In the genomic region with DNA sequence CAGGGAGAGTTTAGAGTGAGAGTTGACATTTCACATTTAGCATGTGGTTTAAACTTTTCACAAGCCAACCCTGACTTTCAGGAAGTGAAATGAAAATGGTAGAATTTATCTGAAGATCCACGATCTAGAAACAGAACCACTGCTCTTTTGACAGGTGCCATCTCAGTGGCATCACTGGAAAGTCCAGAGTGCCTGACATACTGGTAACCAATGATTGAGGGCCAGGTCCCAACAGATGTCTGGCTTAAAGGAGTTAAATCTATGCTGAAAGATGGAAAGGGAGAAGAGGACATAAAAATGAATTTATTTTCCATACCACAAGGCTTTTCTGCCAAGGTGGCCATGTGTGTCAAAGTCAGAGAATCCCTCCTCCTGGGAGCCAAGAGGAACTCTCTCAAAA, we compare ENCODE assay signal across 24 cellular contexts. TPM values are rescaled to one million over a fixed set of nuclear protein-coding genes. Genes with fewer than 3 reads are reported as not detected.
A peak's percentile ranks its signal among the peaks of the same experiment; 100 is the strongest.
DNase-seq lines count a peak whose midpoint lies in the region; ATAC-seq and TF ChIP-seq lines count a peak whose summit lies in the region.
"Had no signal": no experiment of that assay in that cellular context is flagged by ENCODE, and none has a peak within 500 bp of the region (broad histone marks: within the 10 kb centered on the region; RNA-seq: fewer than 3 reads in every experiment).

No MANE protein-coding gene starts in this region.

- no peak overlapping the region for H2BK120ac ChIP-seq in H9 (ENCODE audit: low read depth, low read length, poor library complexity, severe bottlenecking)

- no peak overlapping the region for H4K8ac ChIP-seq in H9 (replicated peaks; ENCODE audit: insufficient read length, low read depth, low read length)

- no CpG with 5 or more reads among the region's 1 CpG for WGBS in H9 (ENCODE audit: extremely low coverage, insufficient read length, low lambda C conversion rate)

- H3K23me2 ChIP-seq in H9 (ENCODE audit: insufficient read length, low read depth, low read length, poor library complexity, severe bottlenecking) = no peaks in the 10 kb centered on the region

- no peak overlapping the region for H3K23ac ChIP-seq in H9 (ENCODE audit: insufficient read length, low read depth, low read length)

- H3K18ac ChIP-seq in H9 (ENCODE audit: insufficient read length, low read depth, low read length) = no peak overlapping the region

- no peak overlapping the region for H3K14ac ChIP-seq in H9 (ENCODE audit: insufficient read depth, low read length)

- H3K4me3 ChIP-seq in naive thymus-derived CD4-positive, alpha-beta T cell (ENCODE audit: low read length) = no peak overlapping the region
- H3K4me3 ChIP-seq: K562 had no signal

- H3K27ac ChIP-seq in CD4-positive, alpha-beta T cell (ENCODE audit: low read depth, low read length) = no peak overlapping the region
- peak overlapping the region; percentile 32 for H3K27ac ChIP-seq in naive thymus-derived CD4-positive, alpha-beta T cell (ENCODE audit: low read depth, low read length)
- H3K27ac ChIP-seq in H9 (ENCODE audit: insufficient read length, low read depth, low read length) = no peak overlapping the region

- no peak overlapping the region for H2BK5ac ChIP-seq in H9 (ENCODE audit: insufficient read length, low read length)

- no peak overlapping the region for H4K91ac ChIP-seq in H9 (ENCODE audit: insufficient read length, low read depth, low read length)

- H3K9ac ChIP-seq in H9 (ENCODE audit: extremely low read depth, insufficient read length, low read length) = no peak overlapping the region

- H3K27me3 Mint-ChIP-seq in activated CD4-positive, alpha-beta T cell treated with anti-CD3 and anti-CD28 coated beads, Interleukin-2, amount 10 ng/mL, durations not matched to agents 24 days and 14 days = peaks cover 5% of the 10 kb centered on the region
- H3K27me3 Mint-ChIP-seq in CD4-positive, alpha-beta T cell = no peaks in the 10 kb centered on the region
- H3K27me3 Mint-ChIP-seq in activated CD8-positive, alpha-beta T cell treated with anti-CD3 and anti-CD28 coated beads, Interleukin-2, amount 10 ng/mL, durations not matched to agents 7 days and 5 days (ENCODE audit: low read depth) = no peaks in the 10 kb centered on the region
- peaks cover 0 to 6% (median 0%) of the 10 kb centered on the region in 5 donors for H3K27me3 Mint-ChIP-seq in naive thymus-derived CD4-positive, alpha-beta T cell
- H3K27me3 Mint-ChIP-seq in H9 (ENCODE audit: low read depth) = peaks cover 27% of the 10 kb centered on the region

- H3K9me3 Mint-ChIP-seq in activated CD4-positive, alpha-beta T cell treated with anti-CD3 and anti-CD28 coated beads, Interleukin-2, amount 10 ng/mL, durations not matched to agents 24 days and 14 days = peaks cover 5% of the 10 kb centered on the region
- H3K9me3 Mint-ChIP-seq in CD4-positive, alpha-beta T cell = no peaks in the 10 kb centered on the region
- no peaks in the 10 kb centered on the region for H3K9me3 Mint-ChIP-seq in activated CD8-positive, alpha-beta T cell treated with anti-CD3 and anti-CD28 coated beads, Interleukin-2, amount 10 ng/mL, durations not matched to agents 7 days and 5 days (ENCODE audit: insufficient read depth)
- no peaks in the 10 kb centered on the region for H3K9me3 Mint-ChIP-seq in naive thymus-derived CD4-positive, alpha-beta T cell
- H3K9me3 Mint-ChIP-seq in H9 = peaks cover 0 to 25% of the 10 kb centered on the region in 2 experiments; a peak in 3 of 5 replicates
- H3K9me3 Mint-ChIP-seq: CD14-positive monocyte, HFFc6 had no signal

- no peak overlapping the region for H3K56ac ChIP-seq in H9 (ENCODE audit: insufficient read length, low read depth, low read length)

- intact Hi-C loops in activated CD4-positive, alpha-beta T cell treated with anti-CD3 and anti-CD28 coated beads, Interleukin-2, amount 10 ng/mL, durations not matched to agents 24 days and 14 days (cut with micrococcal nuclease) = no loop called here
- intact Hi-C loops in CD4-positive, alpha-beta T cell (cut with DNase I, micrococcal nuclease) = loop anchor here in 1 of 2 experiments (5.0 to 10.0 kb wide), 3 partner anchors 154 to 404 kb away; no protein-coding TSS in a partner anchor
- intact Hi-C loops in naive thymus-derived CD4-positive, alpha-beta T cell (cut with micrococcal nuclease) = loop anchor here in 1 of 2 donors (2.0 to 10.0 kb wide), 3 partner anchors 16 to 394 kb away; no protein-coding TSS in a partner anchor

- H2BK15ac ChIP-seq in H9 (ENCODE audit: low read depth, low read length) = no peak overlapping the region

- no peak overlapping the region for H4K5ac ChIP-seq in H9 (ENCODE audit: insufficient read length, low read depth, low read length)

- POLR2A ChIA-PET in CD4-positive, alpha-beta T cell (lab: Charles Lee) = no interaction called here
- POLR2A ChIA-PET in activated CD8-positive, alpha-beta T cell treated with anti-CD3 and anti-CD28 coated beads, Interleukin-2, amount 10 ng/mL, durations not matched to agents 7 days and 5 days (lab: Charles Lee) = no interaction called here
- POLR2A ChIA-PET in naive thymus-derived CD4-positive, alpha-beta T cell (lab: Charles Lee) = no interaction called here

- H3K36me3 Mint-ChIP-seq in activated CD4-positive, alpha-beta T cell treated with anti-CD3 and anti-CD28 coated beads, Interleukin-2, amount 10 ng/mL, durations not matched to agents 24 days and 14 days (ENCODE audit: low read depth) = no peaks in the 10 kb centered on the region
- no peaks in the 10 kb centered on the region for H3K36me3 Mint-ChIP-seq in CD4-positive, alpha-beta T cell (ENCODE audit: low read depth)
- no peaks in the 10 kb centered on the region for H3K36me3 Mint-ChIP-seq in activated CD8-positive, alpha-beta T cell treated with anti-CD3 and anti-CD28 coated beads, Interleukin-2, amount 10 ng/mL, durations not matched to agents 7 days and 5 days (ENCODE audit: low read depth)
- no peaks in the 10 kb centered on the region for H3K36me3 Mint-ChIP-seq in naive thymus-derived CD4-positive, alpha-beta T cell
- no peaks in the 10 kb centered on the region for H3K36me3 Mint-ChIP-seq in H9 (ENCODE audit: insufficient read depth in 1 of 3, low read depth in 3 of 3)
- H3K36me3 Mint-ChIP-seq: CD14-positive monocyte had no signal

- no peak overlapping the region for H3T11ph ChIP-seq in H9 (ENCODE audit: low read length)

- no peak overlapping the region for H2AK5ac ChIP-seq in H9 (ENCODE audit: insufficient read length, low read length)

- H2BK12ac ChIP-seq in H9 (ENCODE audit: insufficient read length, low read depth, low read length) = no peak overlapping the region

- peaks cover 0 to 37% of the 10 kb centered on the region in 2 donors for H3K4me1 ChIP-seq in naive thymus-derived CD4-positive, alpha-beta T cell (ENCODE audit: control insufficient read depth in 2 of 2, insufficient read depth in 2 of 2, low read length in 2 of 2)
- H3K4me1 ChIP-seq in H9 (ENCODE audit: insufficient read depth, low read length) = no peaks in the 10 kb centered on the region

- H3K4me1 Mint-ChIP-seq in activated CD4-positive, alpha-beta T cell treated with anti-CD3 and anti-CD28 coated beads, Interleukin-2, amount 10 ng/mL, durations not matched to agents 24 days and 14 days = peaks cover 26% of the 10 kb centered on the region
- peaks cover 48% of the 10 kb centered on the region for H3K4me1 Mint-ChIP-seq in CD4-positive, alpha-beta T cell (ENCODE audit: low read depth)
- peaks cover 12% of the 10 kb centered on the region for H3K4me1 Mint-ChIP-seq in activated CD8-positive, alpha-beta T cell treated with anti-CD3 and anti-CD28 coated beads, Interleukin-2, amount 10 ng/mL, durations not matched to agents 7 days and 5 days (ENCODE audit: low read depth)
- peaks cover 22 to 57% (median 32%) of the 10 kb centered on the region in 7 donors for H3K4me1 Mint-ChIP-seq in naive thymus-derived CD4-positive, alpha-beta T cell
- no peaks in the 10 kb centered on the region for H3K4me1 Mint-ChIP-seq in H9

- no peak overlapping the region for H2BK20ac ChIP-seq in H9 (ENCODE audit: low read depth, low read length, poor library complexity, severe bottlenecking)

- H3K9me3 ChIP-seq in CD4-positive, alpha-beta T cell (ENCODE audit: control insufficient read depth, low read length) = no peaks in the 10 kb centered on the region
- no peaks in the 10 kb centered on the region for H3K9me3 ChIP-seq in naive thymus-derived CD4-positive, alpha-beta T cell (ENCODE audit: control insufficient read depth in 2 of 3, low read length in 3 of 3)
- no peaks in the 10 kb centered on the region for H3K9me3 ChIP-seq in H9 (ENCODE audit: control insufficient read depth, low read depth, low read length)
- H3K9me3 ChIP-seq: Caco-2 had no signal

- H3K27ac Mint-ChIP-seq in activated CD4-positive, alpha-beta T cell treated with anti-CD3 and anti-CD28 coated beads, Interleukin-2, amount 10 ng/mL, durations not matched to agents 24 days and 14 days = peak overlapping the region; percentile 16
- H3K27ac Mint-ChIP-seq in CD4-positive, alpha-beta T cell = peak overlapping the region; percentile 71
- H3K27ac Mint-ChIP-seq in activated CD8-positive, alpha-beta T cell treated with anti-CD3 and anti-CD28 coated beads, Interleukin-2, amount 10 ng/mL, durations not matched to agents 7 days and 5 days = peak overlapping the region; percentile 47
- H3K27ac Mint-ChIP-seq in naive thymus-derived CD4-positive, alpha-beta T cell = peak overlapping the region in 6 of 9 donors; percentile 80 to 97 (median 91)
- H3K27ac Mint-ChIP-seq in H9 = no peak overlapping the region
- H3K27ac Mint-ChIP-seq: CD14-positive monocyte, HFFc6 had no signal

- no peaks in the 10 kb centered on the region for H3K27me3 ChIP-seq in CD4-positive, alpha-beta T cell (ENCODE audit: control insufficient read depth, insufficient read depth, low read length)
- no peaks in the 10 kb centered on the region for H3K27me3 ChIP-seq in naive thymus-derived CD4-positive, alpha-beta T cell (ENCODE audit: control insufficient read depth in 2 of 2, insufficient read depth in 2 of 2, low read length in 2 of 2)
- no peaks in the 10 kb centered on the region for H3K27me3 ChIP-seq in H9 (ENCODE audit: insufficient read depth, low read length)

- no peaks in the 10 kb centered on the region for H4K20me1 ChIP-seq in H9 (ENCODE audit: control insufficient read depth, insufficient read depth, insufficient read length)

- no peak for TF ChIP-seq CTCF in CD4-positive, alpha-beta T cell (IDR thresholded peaks at IDR 0.05)
- TF ChIP-seq CTCF in H9 (conservative IDR thresholded peaks at IDR 0.05) = no peak

- no peaks in the 10 kb centered on the region for H3K36me3 ChIP-seq in naive thymus-derived CD4-positive, alpha-beta T cell (ENCODE audit: control insufficient read depth in 2 of 3, insufficient read depth in 3 of 3, low read length in 3 of 3)

- H3K79me1 ChIP-seq in H9 (ENCODE audit: insufficient read depth, low read depth, low read length, poor library complexity, severe bottlenecking) = no peaks in the 10 kb centered on the region

- in situ Hi-C loops in G401 (cut with HindIII; ENCODE audit: low sequenced_read_pairs) = no loop called here

- H2AFZ ChIP-seq in H9 (ENCODE audit: low read length) = no peak overlapping the region

- no peak for ATAC-seq in CD4-positive, alpha-beta T cell (ENCODE audit: poor library complexity)
- no peak for ATAC-seq in activated CD8-positive, alpha-beta T cell treated with anti-CD3 and anti-CD28 coated beads, Interleukin-2, amount 10 ng/mL, durations not matched to agents 7 days and 5 days
- no peak for ATAC-seq in naive thymus-derived CD4-positive, alpha-beta T cell
- ATAC-seq: K562 had no signal

- H3K4me3 Mint-ChIP-seq in activated CD4-positive, alpha-beta T cell treated with anti-CD3 and anti-CD28 coated beads, Interleukin-2, amount 10 ng/mL, durations not matched to agents 24 days and 14 days = no peak overlapping the region
- H3K4me3 Mint-ChIP-seq in CD4-positive, alpha-beta T cell = no peak overlapping the region
- no peak overlapping the region for H3K4me3 Mint-ChIP-seq in activated CD8-positive, alpha-beta T cell treated with anti-CD3 and anti-CD28 coated beads, Interleukin-2, amount 10 ng/mL, durations not matched to agents 7 days and 5 days
- peak overlapping the region in 6 of 10 donors; percentile 14 to 67 (median 48) for H3K4me3 Mint-ChIP-seq in naive thymus-derived CD4-positive, alpha-beta T cell
- no peak overlapping the region for H3K4me3 Mint-ChIP-seq in H9
- H3K4me3 Mint-ChIP-seq: CD14-positive monocyte, HFFc6 had no signal

- peak; percentile 54 for DNase-seq in activated CD4-positive, alpha-beta T cell treated with anti-CD3 and anti-CD28 coated beads, Interleukin-2, amount 10 ng/mL, durations not matched to agents 24 days and 14 days
- no peak for DNase-seq in activated CD4-positive, alpha-beta T cell treated with anti-CD3 and anti-CD28 coated beads, Interleukin-2, amount 50 U/mL, for 4 hours
- DNase-seq in CD4-positive, alpha-beta T cell = no peak
- DNase-seq in activated CD8-positive, alpha-beta T cell treated with anti-CD3 and anti-CD28 coated beads, Interleukin-2, amount 10 ng/mL, durations not matched to agents 7 days and 5 days = no peak
- DNase-seq in naive thymus-derived CD4-positive, alpha-beta T cell = peak in 2 of 9 donors; percentile 11 to 20
- DNase-seq in G401 (ENCODE audit: low spot score) = no peak
- no peak for DNase-seq in H9
- no peak for DNase-seq in RKO (ENCODE audit: low spot score)
- DNase-seq: 8988T, GF-D8, HFFc6, MV-4-11, NCI-H1417, NCI-H187, NCI-H2107, NCI-H226, NCI-H524, NCI-H82, RPMI8226 had no signal

- no peak overlapping the region for H3K4me2 ChIP-seq in H9 (ENCODE audit: insufficient read depth, insufficient read length, low read length)

- no peak overlapping the region for H3K4ac ChIP-seq in H9 (ENCODE audit: low read depth, low read length)

- CTCF ChIA-PET in CD4-positive, alpha-beta T cell (lab: Charles Lee) = no interaction called here
- CTCF ChIA-PET in activated CD8-positive, alpha-beta T cell treated with anti-CD3 and anti-CD28 coated beads, Interleukin-2, amount 10 ng/mL, durations not matched to agents 7 days and 5 days (lab: Charles Lee) = interaction anchor here (1.0 kb wide), 1 partner anchor 15 kb away, joined by 3 read pairs; no protein-coding TSS in a partner anchor
- CTCF ChIA-PET in naive thymus-derived CD4-positive, alpha-beta T cell (lab: Charles Lee) = interaction anchor here (1.2 kb wide), 1 partner anchor 96 kb away, joined by 5 read pairs; no protein-coding TSS in a partner anchor

- no peaks in the 10 kb centered on the region for H3K79me2 ChIP-seq in H9 (ENCODE audit: insufficient read depth, low read length)

RNA-seq across cellular contexts. Expression of gene IL36G, which starts 2.7 kb away (rescaled TPM):
- not detected in 2 replicates for total RNA-seq in activated CD4-positive, alpha-beta T cell treated with anti-CD3 and anti-CD28 coated beads, Interleukin-2, amount 10 ng/mL, durations not matched to agents 24 days and 14 days
- not detected for total RNA-seq in CD4-positive, alpha-beta T cell
- not detected for total RNA-seq in activated CD8-positive, alpha-beta T cell treated with anti-CD3 and anti-CD28 coated beads, Interleukin-2, amount 10 ng/mL, durations not matched to agents 7 days and 5 days
- not detected for total RNA-seq in naive thymus-derived CD4-positive, alpha-beta T cell
- not detected for polyA plus RNA-seq in naive thymus-derived CD4-positive, alpha-beta T cell
- not detected in 2 replicates for total RNA-seq in G401 (2014; rRNA removed; shearing (Covaris generic))
- total RNA-seq in H9 (2021) = not detected in 2 replicates
- total RNA-seq: Caco-2, HFFc6, K562 had no signal
- polyA plus RNA-seq: AG04450, CD14-positive monocyte, K562 had no signal

RNA-seq across cellular contexts. Expression of gene IL36A, which starts 24.7 kb away (rescaled TPM):
- total RNA-seq in activated CD4-positive, alpha-beta T cell treated with anti-CD3 and anti-CD28 coated beads, Interleukin-2, amount 10 ng/mL, durations not matched to agents 24 days and 14 days = 0.23 TPM in 1 of 2 replicates, not detected in the other
- under 1 TPM in 1 of 2 experiments, not detected in 1; 0.47 TPM for total RNA-seq in CD4-positive, alpha-beta T cell
- total RNA-seq in activated CD8-positive, alpha-beta T cell treated with anti-CD3 and anti-CD28 coated beads, Interleukin-2, amount 10 ng/mL, durations not matched to agents 7 days and 5 days = under 1 TPM; 0.29 to 0.53 TPM
- 1 to 10 TPM in 3 of 5 experiments, under 1 TPM in 2; 0.44 to 1.8 (median 1.5) TPM for total RNA-seq in naive thymus-derived CD4-positive, alpha-beta T cell
- 1 to 10 TPM in 1 of 2 donors, not detected in 1; 1.5 TPM for polyA plus RNA-seq in naive thymus-derived CD4-positive, alpha-beta T cell
- total RNA-seq in G401 (2014; rRNA removed; shearing (Covaris generic)) = not detected in 2 replicates
- not detected in 2 replicates for total RNA-seq in H9 (2021)
- total RNA-seq: Caco-2, Daoy, HFFc6, K562 had no signal
- polyA plus RNA-seq: AG04450, CD14-positive monocyte, K562 had no signal

Comparison
In these comparisons a context has a peak if more than half of its experiments do, and no peak if none do; other contexts are left out.
1. H3K27ac Mint-ChIP-seq: peak in activated CD4-positive, alpha-beta T cell treated with anti-CD3 and anti-CD28 coated beads, Interleukin-2, amount 10 ng/mL, durations not matched to agents 24 days and 14 days (single experiment), CD4-positive, alpha-beta T cell (single experiment), activated CD8-positive, alpha-beta T cell treated with anti-CD3 and anti-CD28 coated beads, Interleukin-2, amount 10 ng/mL, durations not matched to agents 7 days and 5 days (single experiment) and naive thymus-derived CD4-positive, alpha-beta T cell (6 of 9); none in H9 (0 of 3).
2. H3K4me3 Mint-ChIP-seq: peak in naive thymus-derived CD4-positive, alpha-beta T cell (6 of 10); none in activated CD4-positive, alpha-beta T cell treated with anti-CD3 and anti-CD28 coated beads, Interleukin-2, amount 10 ng/mL, durations not matched to agents 24 days and 14 days (single experiment), CD4-positive, alpha-beta T cell (single experiment), activated CD8-positive, alpha-beta T cell treated with anti-CD3 and anti-CD28 coated beads, Interleukin-2, amount 10 ng/mL, durations not matched to agents 7 days and 5 days (single experiment) and H9 (0 of 2).